1 cellular context compared by ENCODE assay signal in genomic region chr12:53757095-53757770, GRCh38.
A peak's percentile ranks its signal among the peaks of the same experiment; 100 is the strongest.
TF ChIP-seq lines count a peak whose summit lies in the region.

No MANE protein-coding gene starts in this region.

TF ChIP-seq in WTC11, 78 proteins besides CTCF, POLR2A, EP300 and RAD21 (continued from another document):
- 0 out of 2 replicates have a peak, but pooled peaks have one; percentile 48 for TF ChIP-seq ZNF281 (CRISPR knock-in tag; IDR thresholded peaks at IDR 0.05)
- no peak for TF ChIP-seq EMX1 (CRISPR knock-in tag; IDR thresholded peaks at IDR 0.05)
- TF ChIP-seq SMAD3 (CRISPR knock-in tag; IDR thresholded peaks at IDR 0.05; ENCODE audit: borderline replicate concordance), result 0 out of 2 replicates have a peak, but pooled peaks have one; percentile 30
- TF ChIP-seq SP1 (CRISPR knock-in tag; conservative IDR thresholded peaks at IDR 0.05), result no peak
TF ChIP-seq in WTC11: peak in this region for 2.
